In the genomic region with DNA sequence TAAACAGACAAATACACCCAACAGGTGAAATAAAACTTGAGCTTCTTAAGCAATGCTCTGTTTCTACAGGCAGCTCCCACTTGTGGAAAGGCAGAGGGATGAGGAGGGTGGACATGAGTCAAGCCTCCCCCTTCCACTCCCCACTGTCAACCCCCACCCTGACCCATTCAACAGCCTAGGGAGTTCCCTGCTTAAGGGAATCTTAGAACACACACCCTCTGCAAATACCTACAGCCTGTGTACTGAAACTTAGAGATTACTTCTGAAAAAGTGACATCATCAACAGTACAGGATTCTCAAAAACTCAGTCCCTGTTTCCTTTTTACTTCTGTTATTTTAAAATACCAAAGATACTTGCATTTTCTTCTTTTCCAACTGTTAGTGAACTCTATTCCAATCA, we compare ENCODE assay signal across 1 cellular context.
TF ChIP-seq lines count a peak whose summit lies in the region.

No MANE protein-coding gene starts in this region.

TF ChIP-seq in GM12878, 131 proteins besides CTCF, POLR2A, EP300 and RAD21 (continued from another document):
- TF ChIP-seq, protein P1, sequence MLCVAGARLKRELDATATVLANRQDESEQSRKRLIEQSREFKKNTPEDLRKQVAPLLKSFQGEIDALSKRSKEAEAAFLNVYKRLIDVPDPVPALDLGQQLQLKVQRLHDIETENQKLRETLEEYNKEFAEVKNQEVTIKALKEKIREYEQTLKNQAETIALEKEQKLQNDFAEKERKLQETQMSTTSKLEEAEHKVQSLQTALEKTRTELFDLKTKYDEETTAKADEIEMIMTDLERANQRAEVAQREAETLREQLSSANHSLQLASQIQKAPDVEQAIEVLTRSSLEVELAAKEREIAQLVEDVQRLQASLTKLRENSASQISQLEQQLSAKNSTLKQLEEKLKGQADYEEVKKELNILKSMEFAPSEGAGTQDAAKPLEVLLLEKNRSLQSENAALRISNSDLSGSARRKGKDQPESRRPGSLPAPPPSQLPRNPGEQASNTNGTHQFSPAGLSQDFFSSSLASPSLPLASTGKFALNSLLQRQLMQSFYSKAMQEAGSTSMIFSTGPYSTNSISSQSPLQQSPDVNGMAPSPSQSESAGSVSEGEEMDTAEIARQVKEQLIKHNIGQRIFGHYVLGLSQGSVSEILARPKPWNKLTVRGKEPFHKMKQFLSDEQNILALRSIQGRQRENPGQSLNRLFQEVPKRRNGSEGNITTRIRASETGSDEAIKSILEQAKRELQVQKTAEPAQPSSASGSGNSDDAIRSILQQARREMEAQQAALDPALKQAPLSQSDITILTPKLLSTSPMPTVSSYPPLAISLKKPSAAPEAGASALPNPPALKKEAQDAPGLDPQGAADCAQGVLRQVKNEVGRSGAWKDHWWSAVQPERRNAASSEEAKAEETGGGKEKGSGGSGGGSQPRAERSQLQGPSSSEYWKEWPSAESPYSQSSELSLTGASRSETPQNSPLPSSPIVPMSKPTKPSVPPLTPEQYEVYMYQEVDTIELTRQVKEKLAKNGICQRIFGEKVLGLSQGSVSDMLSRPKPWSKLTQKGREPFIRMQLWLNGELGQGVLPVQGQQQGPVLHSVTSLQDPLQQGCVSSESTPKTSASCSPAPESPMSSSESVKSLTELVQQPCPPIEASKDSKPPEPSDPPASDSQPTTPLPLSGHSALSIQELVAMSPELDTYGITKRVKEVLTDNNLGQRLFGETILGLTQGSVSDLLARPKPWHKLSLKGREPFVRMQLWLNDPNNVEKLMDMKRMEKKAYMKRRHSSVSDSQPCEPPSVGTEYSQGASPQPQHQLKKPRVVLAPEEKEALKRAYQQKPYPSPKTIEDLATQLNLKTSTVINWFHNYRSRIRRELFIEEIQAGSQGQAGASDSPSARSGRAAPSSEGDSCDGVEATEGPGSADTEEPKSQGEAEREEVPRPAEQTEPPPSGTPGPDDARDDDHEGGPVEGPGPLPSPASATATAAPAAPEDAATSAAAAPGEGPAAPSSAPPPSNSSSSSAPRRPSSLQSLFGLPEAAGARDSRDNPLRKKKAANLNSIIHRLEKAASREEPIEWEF (IDR thresholded peaks at IDR 0.05; ENCODE audit: insufficient replicate concordance, low read depth, low read length) = peak; percentile 80
- no peak for TF ChIP-seq ZNF274 (IDR thresholded peaks at IDR 0.05; ENCODE audit: insufficient read depth, insufficient read length)
- TF ChIP-seq MYC (IDR thresholded peaks at IDR 0.05; ENCODE audit: insufficient read depth, insufficient read length, insufficient replicate concordance, low read length, severe bottlenecking) = no peak
- TF ChIP-seq MYB (IDR thresholded peaks at IDR 0.05; ENCODE audit: borderline replicate concordance, low read depth, low read length) = no peak
- TF ChIP-seq, protein P2, sequence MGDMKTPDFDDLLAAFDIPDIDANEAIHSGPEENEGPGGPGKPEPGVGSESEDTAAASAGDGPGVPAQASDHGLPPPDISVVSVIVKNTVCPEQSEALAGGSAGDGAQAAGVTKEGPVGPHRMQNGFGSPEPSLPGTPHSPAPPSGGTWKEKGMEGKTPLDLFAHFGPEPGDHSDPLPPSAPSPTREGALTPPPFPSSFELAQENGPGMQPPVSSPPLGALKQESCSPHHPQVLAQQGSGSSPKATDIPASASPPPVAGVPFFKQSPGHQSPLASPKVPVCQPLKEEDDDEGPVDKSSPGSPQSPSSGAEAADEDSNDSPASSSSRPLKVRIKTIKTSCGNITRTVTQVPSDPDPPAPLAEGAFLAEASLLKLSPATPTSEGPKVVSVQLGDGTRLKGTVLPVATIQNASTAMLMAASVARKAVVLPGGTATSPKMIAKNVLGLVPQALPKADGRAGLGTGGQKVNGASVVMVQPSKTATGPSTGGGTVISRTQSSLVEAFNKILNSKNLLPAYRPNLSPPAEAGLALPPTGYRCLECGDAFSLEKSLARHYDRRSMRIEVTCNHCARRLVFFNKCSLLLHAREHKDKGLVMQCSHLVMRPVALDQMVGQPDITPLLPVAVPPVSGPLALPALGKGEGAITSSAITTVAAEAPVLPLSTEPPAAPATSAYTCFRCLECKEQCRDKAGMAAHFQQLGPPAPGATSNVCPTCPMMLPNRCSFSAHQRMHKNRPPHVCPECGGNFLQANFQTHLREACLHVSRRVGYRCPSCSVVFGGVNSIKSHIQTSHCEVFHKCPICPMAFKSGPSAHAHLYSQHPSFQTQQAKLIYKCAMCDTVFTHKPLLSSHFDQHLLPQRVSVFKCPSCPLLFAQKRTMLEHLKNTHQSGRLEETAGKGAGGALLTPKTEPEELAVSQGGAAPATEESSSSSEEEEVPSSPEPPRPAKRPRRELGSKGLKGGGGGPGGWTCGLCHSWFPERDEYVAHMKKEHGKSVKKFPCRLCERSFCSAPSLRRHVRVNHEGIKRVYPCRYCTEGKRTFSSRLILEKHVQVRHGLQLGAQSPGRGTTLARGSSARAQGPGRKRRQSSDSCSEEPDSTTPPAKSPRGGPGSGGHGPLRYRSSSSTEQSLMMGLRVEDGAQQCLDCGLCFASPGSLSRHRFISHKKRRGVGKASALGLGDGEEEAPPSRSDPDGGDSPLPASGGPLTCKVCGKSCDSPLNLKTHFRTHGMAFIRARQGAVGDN (IDR thresholded peaks at IDR 0.05) = peak; percentile 48; the same call in 1 of the 2 replicates
- TF ChIP-seq, protein P3, sequence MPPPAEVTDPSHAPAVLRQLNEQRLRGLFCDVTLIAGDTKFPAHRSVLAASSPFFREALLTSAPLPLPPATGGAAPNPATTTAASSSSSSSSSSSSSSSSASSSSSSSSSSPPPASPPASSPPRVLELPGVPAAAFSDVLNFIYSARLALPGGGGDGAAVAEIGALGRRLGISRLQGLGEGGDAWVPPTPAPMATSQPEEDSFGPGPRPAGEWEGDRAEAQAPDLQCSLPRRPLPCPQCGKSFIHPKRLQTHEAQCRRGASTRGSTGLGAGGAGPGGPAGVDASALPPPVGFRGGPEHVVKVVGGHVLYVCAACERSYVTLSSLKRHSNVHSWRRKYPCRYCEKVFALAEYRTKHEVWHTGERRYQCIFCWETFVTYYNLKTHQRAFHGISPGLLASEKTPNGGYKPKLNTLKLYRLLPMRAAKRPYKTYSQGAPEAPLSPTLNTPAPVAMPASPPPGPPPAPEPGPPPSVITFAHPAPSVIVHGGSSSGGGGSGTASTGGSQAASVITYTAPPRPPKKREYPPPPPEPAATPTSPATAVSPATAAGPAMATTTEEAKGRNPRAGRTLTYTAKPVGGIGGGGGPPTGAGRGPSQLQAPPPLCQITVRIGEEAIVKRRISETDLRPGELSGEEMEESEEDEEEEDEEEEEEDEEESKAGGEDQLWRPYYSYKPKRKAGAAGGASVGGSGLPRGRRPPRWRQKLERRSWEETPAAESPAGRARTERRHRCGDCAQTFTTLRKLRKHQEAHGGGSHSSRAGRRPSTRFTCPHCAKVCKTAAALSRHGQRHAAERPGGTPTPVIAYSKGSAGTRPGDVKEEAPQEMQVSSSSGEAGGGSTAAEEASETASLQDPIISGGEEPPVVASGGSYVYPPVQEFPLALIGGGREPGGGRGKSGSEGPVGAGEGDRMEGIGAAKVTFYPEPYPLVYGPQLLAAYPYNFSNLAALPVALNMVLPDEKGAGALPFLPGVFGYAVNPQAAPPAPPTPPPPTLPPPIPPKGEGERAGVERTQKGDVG (CRISPR knock-in tag; IDR thresholded peaks at IDR 0.05) = 0 out of 2 replicates have a peak, but pooled peaks have one; percentile 57
- TF ChIP-seq ZBED1 (IDR thresholded peaks at IDR 0.05; ENCODE audit: borderline replicate concordance) = peak; percentile 80; the same call in 1 of the 2 replicates
- TF ChIP-seq POLR2AphosphoS5 (IDR thresholded peaks at IDR 0.05; ENCODE audit: low read length) = no peak
- TF ChIP-seq, protein P4, sequence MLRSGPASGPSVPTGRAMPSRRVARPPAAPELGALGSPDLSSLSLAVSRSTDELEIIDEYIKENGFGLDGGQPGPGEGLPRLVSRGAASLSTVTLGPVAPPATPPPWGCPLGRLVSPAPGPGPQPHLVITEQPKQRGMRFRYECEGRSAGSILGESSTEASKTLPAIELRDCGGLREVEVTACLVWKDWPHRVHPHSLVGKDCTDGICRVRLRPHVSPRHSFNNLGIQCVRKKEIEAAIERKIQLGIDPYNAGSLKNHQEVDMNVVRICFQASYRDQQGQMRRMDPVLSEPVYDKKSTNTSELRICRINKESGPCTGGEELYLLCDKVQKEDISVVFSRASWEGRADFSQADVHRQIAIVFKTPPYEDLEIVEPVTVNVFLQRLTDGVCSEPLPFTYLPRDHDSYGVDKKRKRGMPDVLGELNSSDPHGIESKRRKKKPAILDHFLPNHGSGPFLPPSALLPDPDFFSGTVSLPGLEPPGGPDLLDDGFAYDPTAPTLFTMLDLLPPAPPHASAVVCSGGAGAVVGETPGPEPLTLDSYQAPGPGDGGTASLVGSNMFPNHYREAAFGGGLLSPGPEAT (IDR thresholded peaks at IDR 0.05; ENCODE audit: low read depth) = peak; percentile 72
- TF ChIP-seq, protein P5, sequence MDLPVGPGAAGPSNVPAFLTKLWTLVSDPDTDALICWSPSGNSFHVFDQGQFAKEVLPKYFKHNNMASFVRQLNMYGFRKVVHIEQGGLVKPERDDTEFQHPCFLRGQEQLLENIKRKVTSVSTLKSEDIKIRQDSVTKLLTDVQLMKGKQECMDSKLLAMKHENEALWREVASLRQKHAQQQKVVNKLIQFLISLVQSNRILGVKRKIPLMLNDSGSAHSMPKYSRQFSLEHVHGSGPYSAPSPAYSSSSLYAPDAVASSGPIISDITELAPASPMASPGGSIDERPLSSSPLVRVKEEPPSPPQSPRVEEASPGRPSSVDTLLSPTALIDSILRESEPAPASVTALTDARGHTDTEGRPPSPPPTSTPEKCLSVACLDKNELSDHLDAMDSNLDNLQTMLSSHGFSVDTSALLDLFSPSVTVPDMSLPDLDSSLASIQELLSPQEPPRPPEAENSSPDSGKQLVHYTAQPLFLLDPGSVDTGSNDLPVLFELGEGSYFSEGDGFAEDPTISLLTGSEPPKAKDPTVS (IDR thresholded peaks at IDR 0.05; ENCODE audit: low read depth, low read length) = no peak
- TF ChIP-seq SMC3 (IDR thresholded peaks at IDR 0.05; ENCODE audit: borderline replicate concordance, low read length) = no peak; the same call in 1 of the 2 replicates
- TF ChIP-seq, protein P6, sequence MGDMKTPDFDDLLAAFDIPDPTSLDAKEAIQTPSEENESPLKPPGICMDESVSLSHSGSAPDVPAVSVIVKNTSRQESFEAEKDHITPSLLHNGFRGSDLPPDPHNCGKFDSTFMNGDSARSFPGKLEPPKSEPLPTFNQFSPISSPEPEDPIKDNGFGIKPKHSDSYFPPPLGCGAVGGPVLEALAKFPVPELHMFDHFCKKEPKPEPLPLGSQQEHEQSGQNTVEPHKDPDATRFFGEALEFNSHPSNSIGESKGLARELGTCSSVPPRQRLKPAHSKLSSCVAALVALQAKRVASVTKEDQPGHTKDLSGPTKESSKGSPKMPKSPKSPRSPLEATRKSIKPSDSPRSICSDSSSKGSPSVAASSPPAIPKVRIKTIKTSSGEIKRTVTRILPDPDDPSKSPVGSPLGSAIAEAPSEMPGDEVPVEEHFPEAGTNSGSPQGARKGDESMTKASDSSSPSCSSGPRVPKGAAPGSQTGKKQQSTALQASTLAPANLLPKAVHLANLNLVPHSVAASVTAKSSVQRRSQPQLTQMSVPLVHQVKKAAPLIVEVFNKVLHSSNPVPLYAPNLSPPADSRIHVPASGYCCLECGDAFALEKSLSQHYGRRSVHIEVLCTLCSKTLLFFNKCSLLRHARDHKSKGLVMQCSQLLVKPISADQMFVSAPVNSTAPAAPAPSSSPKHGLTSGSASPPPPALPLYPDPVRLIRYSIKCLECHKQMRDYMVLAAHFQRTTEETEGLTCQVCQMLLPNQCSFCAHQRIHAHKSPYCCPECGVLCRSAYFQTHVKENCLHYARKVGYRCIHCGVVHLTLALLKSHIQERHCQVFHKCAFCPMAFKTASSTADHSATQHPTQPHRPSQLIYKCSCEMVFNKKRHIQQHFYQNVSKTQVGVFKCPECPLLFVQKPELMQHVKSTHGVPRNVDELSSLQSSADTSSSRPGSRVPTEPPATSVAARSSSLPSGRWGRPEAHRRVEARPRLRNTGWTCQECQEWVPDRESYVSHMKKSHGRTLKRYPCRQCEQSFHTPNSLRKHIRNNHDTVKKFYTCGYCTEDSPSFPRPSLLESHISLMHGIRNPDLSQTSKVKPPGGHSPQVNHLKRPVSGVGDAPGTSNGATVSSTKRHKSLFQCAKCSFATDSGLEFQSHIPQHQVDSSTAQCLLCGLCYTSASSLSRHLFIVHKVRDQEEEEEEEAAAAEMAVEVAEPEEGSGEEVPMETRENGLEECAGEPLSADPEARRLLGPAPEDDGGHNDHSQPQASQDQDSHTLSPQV (IDR thresholded peaks at IDR 0.05) = 0 out of 2 replicates have a peak, but pooled peaks have one; percentile 3
- no peak; the same call in 1 of the 2 replicates for TF ChIP-seq BACH1 (IDR thresholded peaks at IDR 0.05; ENCODE audit: borderline replicate concordance)
- no peak for TF ChIP-seq SRF (IDR thresholded peaks at IDR 0.05; ENCODE audit: low read depth in 2 of 2, low read length in 2 of 2)
- TF ChIP-seq CBFB (IDR thresholded peaks at IDR 0.05; ENCODE audit: low read depth) = no peak
- TF ChIP-seq, protein P7, sequence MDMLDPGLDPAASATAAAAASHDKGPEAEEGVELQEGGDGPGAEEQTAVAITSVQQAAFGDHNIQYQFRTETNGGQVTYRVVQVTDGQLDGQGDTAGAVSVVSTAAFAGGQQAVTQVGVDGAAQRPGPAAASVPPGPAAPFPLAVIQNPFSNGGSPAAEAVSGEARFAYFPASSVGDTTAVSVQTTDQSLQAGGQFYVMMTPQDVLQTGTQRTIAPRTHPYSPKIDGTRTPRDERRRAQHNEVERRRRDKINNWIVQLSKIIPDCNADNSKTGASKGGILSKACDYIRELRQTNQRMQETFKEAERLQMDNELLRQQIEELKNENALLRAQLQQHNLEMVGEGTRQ (IDR thresholded peaks at IDR 0.05; ENCODE audit: borderline replicate concordance, low read depth, low read length) = no peak
- TF ChIP-seq, protein P8, sequence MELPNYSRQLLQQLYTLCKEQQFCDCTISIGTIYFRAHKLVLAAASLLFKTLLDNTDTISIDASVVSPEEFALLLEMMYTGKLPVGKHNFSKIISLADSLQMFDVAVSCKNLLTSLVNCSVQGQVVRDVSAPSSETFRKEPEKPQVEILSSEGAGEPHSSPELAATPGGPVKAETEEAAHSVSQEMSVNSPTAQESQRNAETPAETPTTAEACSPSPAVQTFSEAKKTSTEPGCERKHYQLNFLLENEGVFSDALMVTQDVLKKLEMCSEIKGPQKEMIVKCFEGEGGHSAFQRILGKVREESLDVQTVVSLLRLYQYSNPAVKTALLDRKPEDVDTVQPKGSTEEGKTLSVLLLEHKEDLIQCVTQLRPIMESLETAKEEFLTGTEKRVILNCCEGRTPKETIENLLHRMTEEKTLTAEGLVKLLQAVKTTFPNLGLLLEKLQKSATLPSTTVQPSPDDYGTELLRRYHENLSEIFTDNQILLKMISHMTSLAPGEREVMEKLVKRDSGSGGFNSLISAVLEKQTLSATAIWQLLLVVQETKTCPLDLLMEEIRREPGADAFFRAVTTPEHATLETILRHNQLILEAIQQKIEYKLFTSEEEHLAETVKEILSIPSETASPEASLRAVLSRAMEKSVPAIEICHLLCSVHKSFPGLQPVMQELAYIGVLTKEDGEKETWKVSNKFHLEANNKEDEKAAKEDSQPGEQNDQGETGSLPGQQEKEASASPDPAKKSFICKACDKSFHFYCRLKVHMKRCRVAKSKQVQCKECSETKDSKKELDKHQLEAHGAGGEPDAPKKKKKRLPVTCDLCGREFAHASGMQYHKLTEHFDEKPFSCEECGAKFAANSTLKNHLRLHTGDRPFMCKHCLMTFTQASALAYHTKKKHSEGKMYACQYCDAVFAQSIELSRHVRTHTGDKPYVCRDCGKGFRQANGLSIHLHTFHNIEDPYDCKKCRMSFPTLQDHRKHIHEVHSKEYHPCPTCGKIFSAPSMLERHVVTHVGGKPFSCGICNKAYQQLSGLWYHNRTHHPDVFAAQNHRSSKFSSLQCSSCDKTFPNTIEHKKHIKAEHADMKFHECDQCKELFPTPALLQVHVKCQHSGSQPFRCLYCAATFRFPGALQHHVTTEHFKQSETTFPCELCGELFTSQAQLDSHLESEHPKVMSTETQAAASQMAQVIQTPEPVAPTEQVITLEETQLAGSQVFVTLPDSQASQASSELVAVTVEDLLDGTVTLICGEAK (IDR thresholded peaks at IDR 0.05; ENCODE audit: borderline replicate concordance) = no peak
- no peak for TF ChIP-seq NR2C2 (IDR thresholded peaks at IDR 0.05; ENCODE audit: borderline replicate concordance, control insufficient read depth, insufficient read length, low read depth)
- TF ChIP-seq TCF12 (IDR thresholded peaks at IDR 0.05; ENCODE audit: low read depth, low read length) = peak; percentile 53; the same call in 1 of the 2 replicates
